8 cellular contexts compared by ENCODE assay signal in the genomic region with DNA sequence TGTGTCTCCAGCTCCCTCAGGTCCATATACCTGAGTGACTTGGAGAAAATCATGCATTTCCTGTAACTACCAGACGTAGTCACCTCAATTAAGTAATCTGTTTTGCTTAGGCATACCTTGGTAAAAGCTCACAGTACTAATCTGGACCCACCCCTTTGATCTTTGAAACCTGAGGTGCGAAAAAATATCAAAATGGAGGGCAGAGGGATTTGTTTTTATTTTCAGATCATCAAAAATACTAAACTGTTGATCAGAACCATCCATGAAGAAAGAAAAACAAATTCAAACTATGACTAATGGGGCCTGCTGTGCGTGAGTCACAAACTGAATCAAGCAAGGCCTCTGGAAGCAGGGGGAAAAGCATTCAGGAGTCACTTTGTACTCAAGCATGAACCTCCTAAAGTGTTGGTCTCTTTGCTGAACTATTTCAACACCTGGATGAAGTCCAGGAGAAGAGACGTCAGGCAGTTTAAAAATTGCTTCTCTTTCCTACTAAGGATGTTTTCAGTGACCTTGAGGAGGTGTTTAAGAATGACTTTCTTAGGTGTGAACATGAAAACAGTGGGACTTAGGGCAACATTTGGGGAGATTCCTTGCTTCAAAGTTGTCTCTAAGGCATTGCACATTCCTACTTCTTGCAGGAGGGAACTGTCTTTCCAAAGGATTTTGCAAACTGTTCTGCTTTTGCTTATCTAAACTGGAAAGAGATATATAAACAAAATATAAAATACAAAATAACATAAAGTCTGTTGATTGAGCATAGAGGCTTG.
A peak's percentile ranks its signal among the peaks of the same experiment; 100 is the strongest.
DNase-seq lines count a peak whose midpoint lies in the region; ATAC-seq and TF ChIP-seq lines count a peak whose summit lies in the region.

No MANE protein-coding gene starts in this region.

- no peaks in the 10 kb centered on the region for H3K27me3 Mint-ChIP-seq in MCF 10A (ENCODE audit: insufficient read depth, unreplicated experiment)
- H3K27me3 Mint-ChIP-seq in naive thymus-derived CD4-positive, alpha-beta T cell, result no peaks in the 10 kb centered on the region

- no peaks in the 10 kb centered on the region for H3K36me3 ChIP-seq in kidney epithelial cell (ENCODE audit: control insufficient read depth, insufficient read depth, low read length)
- no peaks in the 10 kb centered on the region for H3K36me3 ChIP-seq in tibial artery
- H3K36me3 ChIP-seq in naive thymus-derived CD4-positive, alpha-beta T cell (ENCODE audit: control insufficient read depth in 2 of 3, insufficient read depth in 3 of 3, low read length in 3 of 3), result no peaks in the 10 kb centered on the region

- POLR2A ChIA-PET in MCF 10A (lab: Yijun Ruan, JAX), result interaction anchor here (0.6 to 3.9 kb wide), 9 partner anchors 9 to 567 kb away, joined by 3 to 27 read pairs (median 3); no protein-coding TSS in a partner anchor
- POLR2A ChIA-PET in naive thymus-derived CD4-positive, alpha-beta T cell (lab: Charles Lee), result no interaction called here

- intact Hi-C loops in MCF 10A (cut with micrococcal nuclease), result no loop called here
- intact Hi-C loops in tibial artery (cut with DNase I; ENCODE audit: low total_unique reads), result no loop called here
- intact Hi-C loops in naive thymus-derived CD4-positive, alpha-beta T cell (cut with micrococcal nuclease), result no loop called here

- H3K4me1 ChIP-seq in tibial artery, result peaks cover 0 to 73% (median 29%) of the 10 kb centered on the region in 4 donors
- H3K4me1 ChIP-seq in naive thymus-derived CD4-positive, alpha-beta T cell (ENCODE audit: control insufficient read depth in 2 of 2, insufficient read depth in 2 of 2, low read length in 2 of 2), result no peaks in the 10 kb centered on the region

- H3K36me3 Mint-ChIP-seq in MCF 10A (ENCODE audit: insufficient read depth, unreplicated experiment), result no peaks in the 10 kb centered on the region
- H3K36me3 Mint-ChIP-seq in naive thymus-derived CD4-positive, alpha-beta T cell, result no peaks in the 10 kb centered on the region

- H3K9me3 Mint-ChIP-seq in MCF 10A (ENCODE audit: unreplicated experiment), result no peaks in the 10 kb centered on the region
- peaks cover 0 to 15% (median 0%) of the 10 kb centered on the region in 11 donors for H3K9me3 Mint-ChIP-seq in naive thymus-derived CD4-positive, alpha-beta T cell

- BruUV-seq in MCF 10A (replicated peaks; lab: Mats Ljungman, UMichigan), result no TSS peak

- peak overlapping the region; percentile 88 for H3K27ac Mint-ChIP-seq in MCF 10A (ENCODE audit: low read depth, unreplicated experiment)
- no peak overlapping the region for H3K27ac Mint-ChIP-seq in naive thymus-derived CD4-positive, alpha-beta T cell

- no peak overlapping the region for H3K4me3 Mint-ChIP-seq in MCF 10A (ENCODE audit: unreplicated experiment)
- no peak overlapping the region for H3K4me3 Mint-ChIP-seq in naive thymus-derived CD4-positive, alpha-beta T cell

- TF ChIP-seq CTCF in MCF 10A (IDR thresholded peaks at IDR 0.05; ENCODE audit: unreplicated experiment), result no peak
- TF ChIP-seq CTCF in kidney epithelial cell (IDR thresholded peaks at IDR 0.05; ENCODE audit: insufficient read depth, low read length, poor library complexity, severe bottlenecking), result no peak
- TF ChIP-seq CTCF in tibial artery (IDR thresholded peaks at IDR 0.05), result no peak

- no peak overlapping the region for H3K4me3 ChIP-seq in kidney epithelial cell (ENCODE audit: low read depth, low read length)
- H3K4me3 ChIP-seq in tibial artery, result no peak overlapping the region
- no peak overlapping the region for H3K4me3 ChIP-seq in naive thymus-derived CD4-positive, alpha-beta T cell (ENCODE audit: low read length)

- H3K27ac ChIP-seq in tibial artery, result peak overlapping the region; percentile 88 to 89
- no peak overlapping the region for H3K27ac ChIP-seq in naive thymus-derived CD4-positive, alpha-beta T cell (ENCODE audit: low read depth, low read length)

- peaks cover 62% of the 10 kb centered on the region for H3K4me1 Mint-ChIP-seq in MCF 10A (ENCODE audit: insufficient read depth, unreplicated experiment)
- H3K4me1 Mint-ChIP-seq in naive thymus-derived CD4-positive, alpha-beta T cell, result no peaks in the 10 kb centered on the region

- H3K27me3 ChIP-seq in kidney epithelial cell (ENCODE audit: control insufficient read depth, insufficient read depth, low read length) (no peaks in the 10 kb centered on the region), tibial artery (no peaks in the 10 kb centered on the region)
- no peaks in the 10 kb centered on the region for H3K27me3 ChIP-seq in naive thymus-derived CD4-positive, alpha-beta T cell (ENCODE audit: control insufficient read depth in 2 of 2, insufficient read depth in 2 of 2, low read length in 2 of 2)

- DNase-seq in HS-27A (ENCODE audit: low read depth) (peak; percentile 91), MCF 10A (ENCODE audit: unreplicated experiment) (peak; percentile 98), kidney epithelial cell (ENCODE audit: low read depth) (peak; percentile 94), tibial artery (peak; percentile 73 to 80), T-helper 9 cell (no peak)
- DNase-seq in NK-92 treated with Interleukin-12 subunit alpha and Interleukin-12 subunit beta, amount 100 ng/mL, for 24 hours (lab: John Stamatoyannopoulos, UW), result no peak
- DNase-seq in naive thymus-derived CD4-positive, alpha-beta T cell, result no peak
- no peak for DNase-seq in activated naive CD4-positive, alpha-beta T cell treated with anti-CD3 and anti-CD28 coated beads, Interleukin-2, amount 50 U/mL, for 16 hours

- no peak for ATAC-seq in naive thymus-derived CD4-positive, alpha-beta T cell

- H3K9me3 ChIP-seq in tibial artery, result no peaks in the 10 kb centered on the region
- H3K9me3 ChIP-seq in naive thymus-derived CD4-positive, alpha-beta T cell (ENCODE audit: control insufficient read depth in 2 of 3, low read length in 3 of 3), result no peaks in the 10 kb centered on the region

- CTCF ChIA-PET in MCF 10A (lab: Yijun Ruan, JAX), result interaction anchor here (0.6 to 0.8 kb wide), 3 partner anchors 11 to 511 kb away, joined by 3 read pairs; no protein-coding TSS in a partner anchor
- CTCF ChIA-PET in naive thymus-derived CD4-positive, alpha-beta T cell (lab: Charles Lee), result no interaction called here

Comparison
In these comparisons a context has a peak if more than half of its experiments do, and no peak if none do; other contexts are left out.
1. DNase-seq: peak in HS-27A (single experiment), MCF 10A (single experiment), kidney epithelial cell (single experiment) and tibial artery (2 of 2); none in T-helper 9 cell (single experiment), NK-92 treated with Interleukin-12 subunit alpha and Interleukin-12 subunit beta, amount 100 ng/mL, for 24 hours (single experiment), naive thymus-derived CD4-positive, alpha-beta T cell (0 of 9) and activated naive CD4-positive, alpha-beta T cell treated with anti-CD3 and anti-CD28 coated beads, Interleukin-2, amount 50 U/mL, for 16 hours (single experiment).